1 cellular context compared by ENCODE assay signal in genomic region chr1:63328140-63328521, GRCh38.
A peak's percentile ranks its signal among the peaks of the same experiment; 100 is the strongest.
TF ChIP-seq lines count a peak whose summit lies in the region.

No MANE protein-coding gene starts in this region.

TF ChIP-seq in H1, 55 proteins besides CTCF, POLR2A, EP300 and RAD21:
- TF ChIP-seq RXRA (IDR thresholded peaks at IDR 0.05; ENCODE audit: insufficient read depth, low read depth, low read length) (no peak), TBP (IDR thresholded peaks at IDR 0.05; ENCODE audit: low read depth, low read length) (0 out of 2 replicates have a peak, but pooled peaks have one; percentile 0)
